Comparison of ENCODE assay signal across 36 cellular contexts in genomic region chr11:18548001-18548400, GRCh38.
"Had no signal": no experiment of that assay in that cellular context is flagged by ENCODE, and none has a peak within 500 bp of the region (broad histone marks: within the 10 kb centered on the region; RNA-seq: fewer than 3 reads in every experiment).

No MANE protein-coding gene starts in this region.

- H3K27ac Mint-ChIP-seq: activated B cell treated with CpG ODN at 0.5 μM for 24 hours; activated CD4-positive, alpha-beta memory T cell treated with anti-CD3 and anti-CD28 coated beads for 36 hours; activated CD4-positive, alpha-beta T cell treated with anti-CD3 and anti-CD28 coated beads for 36 hours; activated CD4-positive, alpha-beta T cell treated with anti-CD3 and anti-CD28 coated beads, Interleukin-2, amount 10 ng/mL, durations not matched to agents 24 days and 14 days; activated CD8-positive, alpha-beta memory T cell treated with anti-CD3 and anti-CD28 coated beads, Interleukin-2, amount 10 ng/mL, durations not matched to agents 7 days and 5 days; activated CD8-positive, alpha-beta T cell treated with anti-CD3 and anti-CD28 coated beads, Interleukin-2, amount 10 ng/mL, durations not matched to agents 7 days and 5 days; activated naive CD4-positive, alpha-beta T cell treated with anti-CD3 and anti-CD28 coated beads for 36 hours; activated naive CD4-positive, alpha-beta T cell treated with anti-CD3 and anti-CD28 coated beads, Interleukin-2, amount 50 U/mL, for 24 hours; activated T-helper 1 cell treated with anti-CD3 and anti-CD28 coated beads, Interleukin-12 subunit alpha, Interleukin-12 subunit beta, Interleukin-2, Interleukin-4 antibody, amounts not matched to agents 30 ng/mL and 10 ng/mL and 1 ng/mL, durations not matched to agents 14 hours and 24 hours and 36 hours; activated T-helper 2 cell treated with anti-CD3 and anti-CD28 coated beads, Interferon-gamma antibody, Interleukin-2, Interleukin-4, amounts not matched to agents 10 μg/mL and 5 μg/mL and 100 μg/mL, durations not matched to agents 14 hours and 24 hours and 36 hours; dendritic cell treated with granulocyte-macrophage colony-stimulating factor and Interleukin-4, amounts not matched to agents 40 ng/mL and 50 ng/mL, for 4 days; endodermal cell; T-helper 17 cell; T-helper 2 cell treated with Interferon-gamma antibody and Interleukin-4, amounts not matched to agents 5 μg/mL and 100 μg/mL, for 36 hours had no signal

- H3K27me3 ChIP-seq: brain microvascular endothelial cell, dorsolateral prefrontal cortex, foreskin keratinocyte, gastrocnemius medialis, heart left ventricle had no signal

- H3K36me3 ChIP-seq: WERI-Rb-1 had no signal

- FAIRE-seq: astrocyte, bronchial epithelial cell had no signal

- H3K4me1 ChIP-seq: foreskin keratinocyte, gastrocnemius medialis, heart left ventricle had no signal

- DNase-seq: activated B cell treated with CpG ODN at 0.5 μM for 24 hours; activated CD4-positive, alpha-beta memory T cell treated with anti-CD3 and anti-CD28 coated beads for 36 hours; activated CD4-positive, alpha-beta T cell treated with anti-CD3 and anti-CD28 coated beads for 36 hours; activated CD4-positive, alpha-beta T cell treated with anti-CD3 and anti-CD28 coated beads, Interleukin-2, amount 10 ng/mL, durations not matched to agents 24 days and 14 days; activated CD8-positive, alpha-beta memory T cell treated with anti-CD3 and anti-CD28 coated beads, Interleukin-2, amount 10 ng/mL, durations not matched to agents 7 days and 5 days; activated CD8-positive, alpha-beta memory T cell treated with anti-CD3 and anti-CD28 coated beads, Interleukin-2, amount 50 U/mL, for 4 hours; activated CD8-positive, alpha-beta T cell treated with anti-CD3 and anti-CD28 coated beads, Interleukin-2, amount 10 ng/mL, durations not matched to agents 7 days and 5 days; activated effector memory CD4-positive, alpha-beta T cell treated with anti-CD3 and anti-CD28 coated beads, Interleukin-2, amount 50 U/mL, for 16 hours; activated naive CD4-positive, alpha-beta T cell treated with anti-CD3 and anti-CD28 coated beads for 36 hours; activated T-cell treated with anti-CD3 and anti-CD28 coated beads, Interleukin-2, amount 50 U/mL, for 1 hour; activated T-cell treated with anti-CD3 and anti-CD28 coated beads, Interleukin-2, amount 50 U/mL, for 48 hours; amniotic stem cell; anterior cingulate cortex; brain microvascular endothelial cell; dorsolateral prefrontal cortex; effector memory CD4-positive, alpha-beta T cell; endodermal cell; foreskin keratinocyte; gastrocnemius medialis; glutamatergic neuron; heart left ventricle; T-helper 1 cell; T-helper 17 cell; T1000; WERI-Rb-1 had no signal

- H3K27ac ChIP-seq: brain microvascular endothelial cell, coronary artery, dorsolateral prefrontal cortex, foreskin keratinocyte, gastrocnemius medialis, heart left ventricle, WERI-Rb-1 had no signal

- H3K4me3 ChIP-seq: coronary artery, dorsolateral prefrontal cortex, gastrocnemius medialis, heart left ventricle had no signal

- ATAC-seq: activated CD4-positive, alpha-beta T cell treated with anti-CD3 and anti-CD28 coated beads for 36 hours; activated CD4-positive, CD25-positive, alpha-beta regulatory T cell treated with anti-CD3 and anti-CD28 coated beads, Interleukin-2, amount 50 U/mL, for 24 hours; activated CD8-positive, alpha-beta memory T cell treated with anti-CD3 and anti-CD28 coated beads, Interleukin-2, amount 10 ng/mL, durations not matched to agents 7 days and 5 days; activated CD8-positive, alpha-beta T cell treated with anti-CD3 and anti-CD28 coated beads, Interleukin-2, amount 10 ng/mL, durations not matched to agents 7 days and 5 days; esophagus mucosa; foreskin keratinocyte; gastrocnemius medialis; heart left ventricle; T-helper 17 cell had no signal

- H3K9me3 ChIP-seq: gastrocnemius medialis, heart left ventricle had no signal

- H3K36me3 Mint-ChIP-seq: activated naive CD4-positive, alpha-beta T cell treated with anti-CD3 and anti-CD28 coated beads, Interleukin-2, amount 50 U/mL, for 24 hours had no signal

- H3K4me1 Mint-ChIP-seq: activated B cell treated with CpG ODN at 0.5 μM for 24 hours; activated CD4-positive, alpha-beta T cell treated with anti-CD3 and anti-CD28 coated beads for 36 hours; activated CD4-positive, alpha-beta T cell treated with anti-CD3 and anti-CD28 coated beads, Interleukin-2, amount 10 ng/mL, durations not matched to agents 24 days and 14 days; activated CD8-positive, alpha-beta memory T cell treated with anti-CD3 and anti-CD28 coated beads, Interleukin-2, amount 10 ng/mL, durations not matched to agents 7 days and 5 days; activated naive CD4-positive, alpha-beta T cell treated with anti-CD3 and anti-CD28 coated beads, Interleukin-2, amount 50 U/mL, for 24 hours; central memory CD8-positive, alpha-beta T cell; endodermal cell had no signal

- H3K4me3 Mint-ChIP-seq: activated B cell treated with CpG ODN at 0.5 μM for 24 hours; activated CD4-positive, alpha-beta memory T cell treated with anti-CD3 and anti-CD28 coated beads for 36 hours; activated CD4-positive, alpha-beta T cell treated with anti-CD3 and anti-CD28 coated beads for 36 hours; activated CD4-positive, alpha-beta T cell treated with anti-CD3 and anti-CD28 coated beads, Interleukin-2, amount 10 ng/mL, durations not matched to agents 24 days and 14 days; activated CD8-positive, alpha-beta memory T cell treated with anti-CD3 and anti-CD28 coated beads, Interleukin-2, amount 10 ng/mL, durations not matched to agents 7 days and 5 days; activated CD8-positive, alpha-beta T cell treated with anti-CD3 and anti-CD28 coated beads, Interleukin-2, amount 10 ng/mL, durations not matched to agents 7 days and 5 days; activated naive CD4-positive, alpha-beta T cell treated with anti-CD3 and anti-CD28 coated beads for 36 hours; activated naive CD4-positive, alpha-beta T cell treated with anti-CD3 and anti-CD28 coated beads, Interleukin-2, amount 50 U/mL, for 24 hours; activated T-helper 1 cell treated with anti-CD3 and anti-CD28 coated beads, Interleukin-12 subunit alpha, Interleukin-12 subunit beta, Interleukin-2, Interleukin-4 antibody, amounts not matched to agents 30 ng/mL and 10 ng/mL and 1 ng/mL, durations not matched to agents 14 hours and 24 hours and 36 hours; central memory CD8-positive, alpha-beta T cell; dendritic cell treated with granulocyte-macrophage colony-stimulating factor and Interleukin-4, amounts not matched to agents 40 ng/mL and 50 ng/mL, for 4 days; endodermal cell; T-helper 17 cell; T-helper 2 cell treated with Interferon-gamma antibody and Interleukin-4, amounts not matched to agents 5 μg/mL and 100 μg/mL, for 36 hours had no signal

- H3K27me3 Mint-ChIP-seq: activated B cell treated with CpG ODN at 0.5 μM for 24 hours; activated CD4-positive, alpha-beta memory T cell treated with anti-CD3 and anti-CD28 coated beads for 36 hours; activated CD4-positive, alpha-beta T cell treated with anti-CD3 and anti-CD28 coated beads for 36 hours; activated CD4-positive, alpha-beta T cell treated with anti-CD3 and anti-CD28 coated beads, Interleukin-2, amount 10 ng/mL, durations not matched to agents 24 days and 14 days; activated CD8-positive, alpha-beta memory T cell treated with anti-CD3 and anti-CD28 coated beads, Interleukin-2, amount 10 ng/mL, durations not matched to agents 7 days and 5 days; activated naive CD4-positive, alpha-beta T cell treated with anti-CD3 and anti-CD28 coated beads, Interleukin-2, amount 50 U/mL, for 24 hours; central memory CD8-positive, alpha-beta T cell; dendritic cell treated with granulocyte-macrophage colony-stimulating factor and Interleukin-4, amounts not matched to agents 40 ng/mL and 50 ng/mL, for 4 days; T-helper 17 cell had no signal

- H3K9me3 Mint-ChIP-seq: activated B cell treated with CpG ODN at 0.5 μM for 24 hours; activated CD4-positive, alpha-beta memory T cell treated with anti-CD3 and anti-CD28 coated beads for 36 hours; activated CD4-positive, alpha-beta T cell treated with anti-CD3 and anti-CD28 coated beads, Interleukin-2, amount 10 ng/mL, durations not matched to agents 24 days and 14 days; activated naive CD4-positive, alpha-beta T cell treated with anti-CD3 and anti-CD28 coated beads for 36 hours; activated naive CD4-positive, alpha-beta T cell treated with anti-CD3 and anti-CD28 coated beads, Interleukin-2, amount 50 U/mL, for 24 hours; activated T-helper 1 cell treated with anti-CD3 and anti-CD28 coated beads, Interleukin-12 subunit alpha, Interleukin-12 subunit beta, Interleukin-2, Interleukin-4 antibody, amounts not matched to agents 30 ng/mL and 10 ng/mL and 1 ng/mL, durations not matched to agents 14 hours and 24 hours and 36 hours; activated T-helper 2 cell treated with anti-CD3 and anti-CD28 coated beads, Interferon-gamma antibody, Interleukin-2, Interleukin-4, amounts not matched to agents 10 μg/mL and 5 μg/mL and 100 μg/mL, durations not matched to agents 14 hours and 24 hours and 36 hours; central memory CD8-positive, alpha-beta T cell; dendritic cell treated with granulocyte-macrophage colony-stimulating factor and Interleukin-4, amounts not matched to agents 40 ng/mL and 50 ng/mL, for 4 days; endodermal cell; T-helper 2 cell treated with Interferon-gamma antibody and Interleukin-4, amounts not matched to agents 5 μg/mL and 100 μg/mL, for 36 hours had no signal
